Comparison of ENCODE assay signal across 8 cellular contexts in the genomic region with DNA sequence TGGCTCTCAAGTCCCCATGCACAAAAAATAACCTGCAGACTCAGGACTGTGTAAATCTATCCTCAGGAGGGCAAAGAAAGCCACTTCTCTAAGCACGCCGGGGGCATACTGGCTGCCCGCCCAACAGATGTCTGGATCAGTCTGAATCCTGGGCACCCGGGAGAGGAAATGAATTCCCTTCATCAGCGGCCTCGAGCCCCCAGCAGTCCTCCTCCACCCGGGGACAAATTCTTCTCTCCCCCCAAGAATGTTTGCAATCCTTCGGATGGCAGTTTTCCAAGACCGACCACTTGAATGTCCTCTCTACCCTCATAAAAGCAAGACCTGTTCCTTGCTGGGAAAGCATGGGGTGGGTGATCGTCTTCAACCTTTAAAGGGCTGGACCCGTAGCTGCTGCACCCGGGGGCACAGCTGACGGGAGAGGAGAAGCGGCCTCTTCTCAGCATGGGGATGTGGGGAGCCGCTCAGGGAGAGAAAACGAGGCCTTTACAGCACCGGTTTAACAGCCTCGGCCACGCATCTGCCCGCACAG. TPM values are rescaled to one million over a fixed set of nuclear protein-coding genes. Genes with fewer than 3 reads are reported as not detected.
DNase-seq lines count a peak whose midpoint lies in the region; TF ChIP-seq lines count a peak whose summit lies in the region.

No MANE protein-coding gene starts in this region.

- intact Hi-C loops in MCF 10A (cut with micrococcal nuclease) = no loop called here

- peak overlapping the region; percentile 63 for H3K4me3 ChIP-seq in HUES64 (ENCODE audit: low read length)
- peak overlapping the region; percentile 33 for H3K4me3 ChIP-seq in mucosa of stomach (ENCODE audit: low read length)

- H3K4me1 ChIP-seq in HUES64 (ENCODE audit: insufficient read depth, low read length) = no peaks in the 10 kb centered on the region
- peaks cover 19% of the 10 kb centered on the region for H3K4me1 ChIP-seq in mucosa of stomach (ENCODE audit: control insufficient read depth, insufficient read depth, low read length)

- BruUV-seq in MCF 10A (replicated peaks; lab: Mats Ljungman, UMichigan) = no TSS peak

- H3K27me3 ChIP-seq in HUES64 (ENCODE audit: insufficient read depth, low read length) = peaks cover 29% of the 10 kb centered on the region
- no peaks in the 10 kb centered on the region for H3K27me3 ChIP-seq in mucosa of stomach (ENCODE audit: control insufficient read depth, insufficient read depth, low read length)

- peak overlapping the region; percentile 77 for H3K4me3 Mint-ChIP-seq in MCF 10A (ENCODE audit: unreplicated experiment)

- POLR2A ChIA-PET in MCF 10A (lab: Yijun Ruan, JAX) = interaction anchor here (0.9 to 3.9 kb wide), 6 partner anchors 11 to 232 kb away, joined by 3 to 39 read pairs (median 6); a partner anchor contains a TSS

- H3K9ac ChIP-seq in HUES64 (ENCODE audit: low read depth, low read length) = peak overlapping the region; percentile 70
- H3K9ac ChIP-seq in mucosa of stomach (ENCODE audit: low read length) = peak overlapping the region; percentile 50

- CTCF ChIA-PET in MCF 10A (lab: Yijun Ruan, JAX) = interaction anchor here (0.6 to 2.8 kb wide), 4 partner anchors 20 to 237 kb away, joined by 3 to 13 read pairs (median 6); no protein-coding TSS in a partner anchor

- H3K27me3 Mint-ChIP-seq in MCF 10A (ENCODE audit: insufficient read depth, unreplicated experiment) = no peaks in the 10 kb centered on the region

- no peak for TF ChIP-seq CTCF in MCF 10A (IDR thresholded peaks at IDR 0.05; ENCODE audit: unreplicated experiment)

- H3K36me3 ChIP-seq in HUES64 (ENCODE audit: insufficient read depth, low read length) (no peaks in the 10 kb centered on the region), mucosa of stomach (ENCODE audit: control insufficient read depth, insufficient read depth, low read length) (no peaks in the 10 kb centered on the region)

- H3K4me1 Mint-ChIP-seq in MCF 10A (ENCODE audit: insufficient read depth, unreplicated experiment) = peaks cover 17% of the 10 kb centered on the region

- DNase-seq in DMS53 (lab: John Stamatoyannopoulos, UW) (peak; percentile 54), DMS53 treated with DMSO at 0.1 percent for 48 hours (lab: John Stamatoyannopoulos, UW; ENCODE audit: unreplicated experiment) (no peak), MCF 10A (ENCODE audit: unreplicated experiment) (no peak), cerebellar cortex (ENCODE audit: low spot score) (no peak), iPS-NIHi7 (ENCODE audit: extremely low spot score) (no peak)
- DNase-seq in effector CD8-positive, alpha-beta T cell (lab: John Stamatoyannopoulos, UW) = no peak

- H3K27ac ChIP-seq in HUES64 (ENCODE audit: low read depth, low read length) = no peak overlapping the region

- H3K27ac Mint-ChIP-seq in MCF 10A (ENCODE audit: low read depth, unreplicated experiment) = peak overlapping the region; percentile 75

- no peaks in the 10 kb centered on the region for H3K36me3 Mint-ChIP-seq in MCF 10A (ENCODE audit: insufficient read depth, unreplicated experiment)

- H3K9me3 Mint-ChIP-seq in MCF 10A (ENCODE audit: unreplicated experiment) = no peaks in the 10 kb centered on the region

- WGBS in HUES64 = 36% methylated on average over 20 of the region's 20 CpGs

- H3K9me3 ChIP-seq in HUES64 (ENCODE audit: insufficient read depth, low read depth, low read length) (no peaks in the 10 kb centered on the region), mucosa of stomach (ENCODE audit: control insufficient read depth, low read length) (no peaks in the 10 kb centered on the region)

RNA-seq across cellular contexts. Expression of a gene that starts 9.4 kb away (rescaled TPM):
- 22.3 TPM for polyA plus RNA-seq in HUES64 (2013, experiment 1 of 2)
- 24.4 TPM for polyA plus RNA-seq in HUES64 (2013, experiment 2 of 2)
- total RNA-seq in MCF 10A (2022) = 25.7 and 45.2 TPM in 2 replicates

RNA-seq across cellular contexts. Expression of a gene that starts 21.9 kb away (rescaled TPM):
- 7.9 TPM for polyA plus RNA-seq in HUES64 (2013, experiment 1 of 2)
- 8.5 TPM for polyA plus RNA-seq in HUES64 (2013, experiment 2 of 2)
- total RNA-seq in MCF 10A (2022) = 2.3 and 2.5 TPM in 2 replicates
